9 cellular contexts compared by ENCODE assay signal in the genomic region with DNA sequence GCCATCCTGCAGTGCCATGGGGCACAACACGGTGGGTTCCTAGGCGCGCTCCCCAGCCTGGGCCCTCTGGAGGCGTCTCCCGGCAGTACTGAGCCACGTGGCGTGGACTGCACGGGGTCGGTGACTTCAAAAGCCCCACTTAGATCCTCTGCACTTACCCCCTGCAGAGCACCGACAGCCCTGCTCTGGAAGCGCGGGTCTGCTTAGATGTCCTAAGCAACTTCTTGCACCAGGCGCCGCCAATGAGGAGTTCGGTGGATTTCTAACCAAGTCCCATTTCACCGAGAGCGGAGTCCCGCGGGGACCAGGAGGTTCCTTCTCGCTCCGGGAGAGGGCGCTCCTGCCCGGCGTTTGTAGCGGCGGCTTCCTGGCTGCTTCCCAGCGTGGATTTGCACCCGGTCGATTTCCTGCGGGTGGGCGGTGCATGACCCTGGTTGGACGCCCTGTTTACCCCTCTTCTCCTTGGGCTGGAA. TPM values are rescaled to one million over a fixed set of nuclear protein-coding genes. Genes with fewer than 3 reads are reported as not detected.
DNase-seq lines count a peak whose midpoint lies in the region; ATAC-seq and TF ChIP-seq lines count a peak whose summit lies in the region.
"Had no signal": no experiment of that assay in that cellular context is flagged by ENCODE, and none has a peak within 500 bp of the region (broad histone marks: within the 10 kb centered on the region; RNA-seq: fewer than 3 reads in every experiment).

No MANE protein-coding gene starts in this region.

- H3K27me3 ChIP-seq in neuronal stem cell (ENCODE audit: control insufficient read depth in 3 of 3, insufficient read depth in 3 of 3, low read depth in 1 of 3, low read length in 3 of 3) (no peaks in the 10 kb centered on the region), Peyer's patch (peaks cover 0 to 3% of the 10 kb centered on the region in 2 donors)

- H2BK5ac ChIP-seq in neuronal stem cell (ENCODE audit: low read length): no peak overlapping the region

- H2BK120ac ChIP-seq in neuronal stem cell (ENCODE audit: low read depth, low read length): no peak overlapping the region

- no peak overlapping the region for H3K27ac Mint-ChIP-seq in activated CD4-positive, alpha-beta T cell treated with anti-CD3 and anti-CD28 coated beads, Interleukin-2, amount 10 ng/mL, durations not matched to agents 24 days and 14 days

- no peaks in the 10 kb centered on the region for H3K27me3 Mint-ChIP-seq in activated CD4-positive, alpha-beta T cell treated with anti-CD3 and anti-CD28 coated beads, Interleukin-2, amount 10 ng/mL, durations not matched to agents 24 days and 14 days

- H3K79me1 ChIP-seq in neuronal stem cell (ENCODE audit: low read depth, low read length): no peaks in the 10 kb centered on the region

- DNase-seq in D341Med (ENCODE audit: low spot score) (peak; percentile 77), NCI-H1092 treated with DMSO at 0.1 percent for 48 hours (lab: John Stamatoyannopoulos, UW) (peak; percentile 34), epithelial cell of proximal tubule (ENCODE audit: low read depth) (no peak), neuronal stem cell (ENCODE audit: low spot score) (peak; percentile 6), T1000 (lab: John Stamatoyannopoulos, UW) (no peak), Peyer's patch (no peak)
- DNase-seq in activated CD4-positive, alpha-beta T cell treated with anti-CD3 and anti-CD28 coated beads, Interleukin-2, amount 10 ng/mL, durations not matched to agents 24 days and 14 days: no peak
- DNase-seq: stimulated activated naive CD4-positive, alpha-beta T cell treated with Interleukin-2 at 50 U/mL for 16 hours had no signal

- H4K8ac ChIP-seq in neuronal stem cell (ENCODE audit: low read depth, low read length): no peak overlapping the region

- peaks cover 32% of the 10 kb centered on the region for H3K9me3 Mint-ChIP-seq in activated CD4-positive, alpha-beta T cell treated with anti-CD3 and anti-CD28 coated beads, Interleukin-2, amount 10 ng/mL, durations not matched to agents 24 days and 14 days

- H2AK5ac ChIP-seq in neuronal stem cell (ENCODE audit: low read depth, low read length): no peak overlapping the region

- H3K4me1 ChIP-seq in neuronal stem cell (ENCODE audit: control insufficient read depth in 2 of 2, insufficient read depth in 1 of 2, low read depth in 1 of 2, low read length in 2 of 2) (no peaks in the 10 kb centered on the region), Peyer's patch (peaks cover 0 to 3% (median 0%) of the 10 kb centered on the region in 4 donors)

- H3K36me3 Mint-ChIP-seq in activated CD4-positive, alpha-beta T cell treated with anti-CD3 and anti-CD28 coated beads, Interleukin-2, amount 10 ng/mL, durations not matched to agents 24 days and 14 days (ENCODE audit: low read depth): no peaks in the 10 kb centered on the region

- no peak overlapping the region for H3K4me2 ChIP-seq in neuronal stem cell (ENCODE audit: insufficient read depth, low read length, poor library complexity, severe bottlenecking)

- no peak overlapping the region for H3K9ac ChIP-seq in neuronal stem cell (ENCODE audit: low read depth, low read length, poor library complexity)

- no peaks in the 10 kb centered on the region for H3K4me1 Mint-ChIP-seq in activated CD4-positive, alpha-beta T cell treated with anti-CD3 and anti-CD28 coated beads, Interleukin-2, amount 10 ng/mL, durations not matched to agents 24 days and 14 days

- H3K14ac ChIP-seq in neuronal stem cell (ENCODE audit: low read length): no peak overlapping the region

- no peak overlapping the region for H2BK12ac ChIP-seq in neuronal stem cell (ENCODE audit: low read length)

- ATAC-seq in HG03095 (IDR thresholded peaks at IDR 0.05; ENCODE audit: unreplicated experiment): no peak

- intact Hi-C loops in activated CD4-positive, alpha-beta T cell treated with anti-CD3 and anti-CD28 coated beads, Interleukin-2, amount 10 ng/mL, durations not matched to agents 24 days and 14 days (cut with micrococcal nuclease): no loop called here

- H3K4me3 Mint-ChIP-seq in activated CD4-positive, alpha-beta T cell treated with anti-CD3 and anti-CD28 coated beads, Interleukin-2, amount 10 ng/mL, durations not matched to agents 24 days and 14 days: no peak overlapping the region

- H4K91ac ChIP-seq in neuronal stem cell (ENCODE audit: low read depth, low read length, poor library complexity): no peak overlapping the region

- TF ChIP-seq POLR2A in Peyer's patch (IDR thresholded peaks at IDR 0.05): no peak

- peaks cover 6 to 11% of the 10 kb centered on the region in 2 donors for H3K9me3 ChIP-seq in neuronal stem cell (replicated peaks in 1 of 2; ENCODE audit: control insufficient read depth in 2 of 2, insufficient read depth in 1 of 2, low read depth in 1 of 2, low read length in 2 of 2)
- H3K9me3 ChIP-seq in Peyer's patch: peaks cover 0 to 5% (median 0%) of the 10 kb centered on the region in 4 donors

- TF ChIP-seq CTCF in epithelial cell of proximal tubule (conservative IDR thresholded peaks at IDR 0.05; ENCODE audit: low read depth, low read length) (peak; percentile 23), Peyer's patch (IDR thresholded peaks at IDR 0.05) (peak in 1 of 6 experiments; percentile 20)

- no peak overlapping the region for H2BK15ac ChIP-seq in neuronal stem cell (ENCODE audit: low read length)

- H3K27ac ChIP-seq in neuronal stem cell (replicated peaks; ENCODE audit: low read length): no peak overlapping the region
- H3K27ac ChIP-seq in Peyer's patch: no peak overlapping the region

- H2AFZ ChIP-seq in neuronal stem cell (ENCODE audit: low read length): peak overlapping the region; percentile 86

- no CpG with 5 or more reads among the region's 32 CpGs for WGBS in neuronal stem cell (ENCODE audit: extremely low coverage in 2 of 2, insufficient read length in 2 of 2, insufficient replicate concordance in 1 of 2), 2 donors

- H3K18ac ChIP-seq in neuronal stem cell (ENCODE audit: low read length): no peak overlapping the region

- H3K36me3 ChIP-seq in neuronal stem cell (replicated peaks in 1 of 2; ENCODE audit: control insufficient read depth in 2 of 2, insufficient read depth in 2 of 2, low read length in 2 of 2): no peaks in the 10 kb centered on the region
- no peaks in the 10 kb centered on the region for H3K36me3 ChIP-seq in Peyer's patch

- H3K4ac ChIP-seq in neuronal stem cell (ENCODE audit: low read length): no peak overlapping the region

- no peak overlapping the region for H3K23ac ChIP-seq in neuronal stem cell (ENCODE audit: low read depth, low read length, poor library complexity)

- H3K4me3 ChIP-seq in epithelial cell of proximal tubule (ENCODE audit: low read depth, low read length): no peak overlapping the region
- no peak overlapping the region for H3K4me3 ChIP-seq in neuronal stem cell (ENCODE audit: low read length in 2 of 2)
- H3K4me3 ChIP-seq in Peyer's patch: no peak overlapping the region

RNA-seq across cellular contexts. Expression of gene ZNF845, which starts 25.2 kb away (rescaled TPM):
- total RNA-seq in epithelial cell of proximal tubule (4.5 and 4.6 TPM in 2 replicates), Peyer's patch (1 to 10 TPM; 6.6 to 7.4 (median 6.9) TPM)
- polyA plus RNA-seq in neuronal stem cell (2013, experiment 1 of 2): 4.6 TPM
- polyA plus RNA-seq in neuronal stem cell (2013, experiment 2 of 2): 4.5 TPM
- 6.1 and 6.4 TPM in 2 replicates for total RNA-seq in activated CD4-positive, alpha-beta T cell treated with anti-CD3 and anti-CD28 coated beads, Interleukin-2, amount 10 ng/mL, durations not matched to agents 24 days and 14 days

RNA-seq across cellular contexts. Expression of gene VN1R4, which starts 40.9 kb away (rescaled TPM):
- not detected in 2 replicates for total RNA-seq in epithelial cell of proximal tubule
- not detected for polyA plus RNA-seq in neuronal stem cell (2013, experiment 1 of 2)
- polyA plus RNA-seq in neuronal stem cell (2013, experiment 2 of 2): not detected
- not detected in 2 replicates for total RNA-seq in activated CD4-positive, alpha-beta T cell treated with anti-CD3 and anti-CD28 coated beads, Interleukin-2, amount 10 ng/mL, durations not matched to agents 24 days and 14 days
- not detected for total RNA-seq in Peyer's patch

RNA-seq across cellular contexts. Expression of gene VN1R2, which starts 50.3 kb away (rescaled TPM):
- total RNA-seq in epithelial cell of proximal tubule: not detected in 2 replicates
- not detected for polyA plus RNA-seq in neuronal stem cell (2013, experiment 1 of 2)
- polyA plus RNA-seq in neuronal stem cell (2013, experiment 2 of 2): 0.03 TPM
- total RNA-seq in activated CD4-positive, alpha-beta T cell treated with anti-CD3 and anti-CD28 coated beads, Interleukin-2, amount 10 ng/mL, durations not matched to agents 24 days and 14 days: not detected in 2 replicates
- not detected for total RNA-seq in Peyer's patch

RNA-seq across cellular contexts. Expression of gene ZNF677, which starts 53.7 kb away (rescaled TPM):
- total RNA-seq in epithelial cell of proximal tubule: 8.5 and 25.3 TPM in 2 replicates
- polyA plus RNA-seq in neuronal stem cell (2013, experiment 1 of 2): 36.9 TPM
- polyA plus RNA-seq in neuronal stem cell (2013, experiment 2 of 2): 38.9 TPM
- 0.91 and 1.8 TPM in 2 replicates for total RNA-seq in activated CD4-positive, alpha-beta T cell treated with anti-CD3 and anti-CD28 coated beads, Interleukin-2, amount 10 ng/mL, durations not matched to agents 24 days and 14 days
- total RNA-seq in Peyer's patch: 10 to 100 TPM in 2 of 4 donors, 1 to 10 TPM in 2; 2.8 to 13.2 (median 7.2) TPM

RNA-seq across cellular contexts. Expression of gene ZNF525, which starts 57.1 kb away (rescaled TPM):
- total RNA-seq in epithelial cell of proximal tubule (5.6 and 16.3 TPM in 2 replicates), Peyer's patch (10 to 100 TPM in 2 of 4 donors, 1 to 10 TPM in 2; 6.0 to 13.2 (median 10.3) TPM)
- polyA plus RNA-seq in neuronal stem cell (2013, experiment 1 of 2): 2.1 TPM
- 2.3 TPM for polyA plus RNA-seq in neuronal stem cell (2013, experiment 2 of 2)
- 18.3 and 19.4 TPM in 2 replicates for total RNA-seq in activated CD4-positive, alpha-beta T cell treated with anti-CD3 and anti-CD28 coated beads, Interleukin-2, amount 10 ng/mL, durations not matched to agents 24 days and 14 days

Comparison
In these comparisons a context has a peak if more than half of its experiments do, and no peak if none do; other contexts are left out.
1. DNase-seq: peak in D341Med (single experiment), NCI-H1092 treated with DMSO at 0.1 percent for 48 hours (single experiment) and neuronal stem cell (single experiment); none in epithelial cell of proximal tubule (single experiment), T1000 (single experiment), activated CD4-positive, alpha-beta T cell treated with anti-CD3 and anti-CD28 coated beads, Interleukin-2, amount 10 ng/mL, durations not matched to agents 24 days and 14 days (single experiment) and Peyer's patch (0 of 3).